ENCODE assay signal across 1 cellular context in genomic region chr5:56434986-56435385, GRCh38.
TF ChIP-seq lines count a peak whose summit lies in the region.

No MANE protein-coding gene starts in this region.

TF ChIP-seq in IMR-90, 13 proteins besides CTCF, POLR2A, EP300 and RAD21:
- TF ChIP-seq FOS (IDR thresholded peaks at IDR 0.05; ENCODE audit: low read depth, low read length) = no peak
- TF ChIP-seq SMC3 (IDR thresholded peaks at IDR 0.05; ENCODE audit: low read depth, low read length) = no peak
- no peak for TF ChIP-seq USF2 (IDR thresholded peaks at IDR 0.05; ENCODE audit: low read depth, low read length)
- TF ChIP-seq BHLHE40 (IDR thresholded peaks at IDR 0.05; ENCODE audit: low read depth, low read length) = no peak
- no peak for TF ChIP-seq RCOR1 (IDR thresholded peaks at IDR 0.05; ENCODE audit: insufficient replicate concordance, low read length)
- no peak for TF ChIP-seq CEBPB (IDR thresholded peaks at IDR 0.05; ENCODE audit: low read depth, low read length)
- no peak for TF ChIP-seq NFE2L2 (IDR thresholded peaks at IDR 0.05; ENCODE audit: low read depth, low read length)
